Comparison of ENCODE assay signal across 7 cellular contexts in the genomic region with DNA sequence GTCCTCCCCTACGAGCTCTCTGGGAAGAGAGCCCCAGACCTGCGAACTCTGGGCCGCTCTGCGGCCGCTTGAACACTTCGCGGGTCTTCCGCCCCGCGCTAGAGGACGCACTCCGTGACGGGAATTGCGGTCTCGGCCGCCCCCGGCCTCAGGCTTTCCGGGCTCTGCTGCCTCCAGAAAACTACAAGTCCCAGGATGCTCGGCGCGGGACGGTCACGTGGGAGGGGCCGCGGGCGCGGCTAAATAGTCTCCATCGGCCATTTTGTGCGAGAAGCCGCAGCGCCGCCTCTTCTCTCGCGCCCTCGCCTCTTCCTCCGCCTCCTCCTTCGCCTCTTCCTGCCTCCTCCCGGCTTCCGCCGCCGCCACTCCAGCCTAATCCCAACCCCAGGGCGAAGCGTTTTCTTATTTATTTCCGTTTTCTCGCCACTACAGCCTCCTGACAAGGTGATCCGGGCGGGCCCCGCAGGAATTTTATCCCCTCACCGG. TPM values are rescaled to one million over a fixed set of nuclear protein-coding genes. Genes with fewer than 3 reads are reported as not detected.
A peak's percentile ranks its signal among the peaks of the same experiment; 100 is the strongest.
DNase-seq lines count a peak whose midpoint lies in the region; ATAC-seq and TF ChIP-seq lines count a peak whose summit lies in the region.

TSS of gene EIF1B (plus strand) at position 269 of the 486 bp plus-strand sequence. CDS start 235 bp downstream, outside the sequence.

- peak within 1 kb of the TSS; percentile 95 for H3K4me3 ChIP-seq in astrocyte of the spinal cord (ENCODE audit: low read depth, low read length)

- ATAC-seq in GM18505 (IDR thresholded peaks at IDR 0.05; ENCODE audit: unreplicated experiment) (peak; percentile 98), HG02981 (IDR thresholded peaks at IDR 0.05; ENCODE audit: unreplicated experiment) (peak; percentile 93), sciatic nerve (peak; percentile 99)

- DNase-seq in NCI-H2029 treated with DMSO at 0.1 percent for 48 hours (lab: John Stamatoyannopoulos, UW) (peak; percentile 95), T1000 (lab: John Stamatoyannopoulos, UW) (peak; percentile 98), astrocyte of the spinal cord (ENCODE audit: low read depth, low spot score) (peak; percentile 99), hypothalamus (lab: John Stamatoyannopoulos, UW) (peak; percentile 74 to 99 (median 97)), sciatic nerve (ENCODE audit: low spot score) (peak; percentile 100)

- in situ Hi-C loops in astrocyte of the spinal cord (cut with HindIII; ENCODE audit: low sequenced_read_pairs) = no loop called here

- TF ChIP-seq POLR2A in GM18505 (IDR thresholded peaks at IDR 0.05; ENCODE audit: borderline replicate concordance, extremely low read depth, insufficient read depth, insufficient read length) = peak; percentile 96

- intact Hi-C loops in sciatic nerve (cut with DNase I) = no loop called here

- TF ChIP-seq CTCF in astrocyte of the spinal cord (IDR thresholded peaks at IDR 0.05; ENCODE audit: low read depth, low read length) = peak; percentile 90

RNA-seq across cellular contexts. Expression of gene EIF1B, which starts in this region (rescaled TPM):
- 63.7 TPM for total RNA-seq in sciatic nerve

Comparison
In these comparisons a context has a peak if more than half of its experiments do, and no peak if none do; other contexts are left out.
1. Peak in every context shown above with its lines: DNase-seq, ATAC-seq and H3K4me3 ChIP-seq.